8 cellular contexts compared by ENCODE assay signal in genomic region chr4:140523857-140524742, GRCh38. TPM values are rescaled to one million over a fixed set of nuclear protein-coding genes. Genes with fewer than 3 reads are reported as not detected.
DNase-seq lines count a peak whose midpoint lies in the region; ATAC-seq lines count a peak whose summit lies in the region.

A gene with protein sequence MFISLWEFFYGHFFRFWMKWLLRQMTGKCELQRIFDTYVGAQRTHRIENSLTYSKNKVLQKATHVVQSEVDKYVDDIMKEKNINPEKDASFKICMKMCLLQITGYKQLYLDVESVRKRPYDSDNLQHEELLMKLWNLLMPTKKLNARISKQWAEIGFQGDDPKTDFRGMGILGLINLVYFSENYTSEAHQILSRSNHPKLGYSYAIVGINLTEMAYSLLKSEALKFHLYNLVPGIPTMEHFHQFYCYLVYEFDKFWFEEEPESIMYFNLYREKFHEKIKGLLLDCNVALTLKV (plus strand): TSS chr4:140524168. CDS start chr4:140525429, 1,261 bp downstream.

- H3K4me1 ChIP-seq in NT2/D1 (ENCODE audit: insufficient read depth, insufficient read length) (no peaks in the 10 kb centered on the region), mesodermal cell (ENCODE audit: control insufficient read depth, insufficient read depth, low read length, poor library complexity, severe bottlenecking) (no peaks in the 10 kb centered on the region)

- DNase-seq in Caki2 (ENCODE audit: low read depth), result peak; percentile 95
- DNase-seq in HUDEP-2 (lab: John Stamatoyannopoulos, UW; ENCODE audit: unreplicated experiment in 76 of 76), result peak; percentile 11 to 98 (median 94)
- DNase-seq in NT2/D1 (ENCODE audit: low read depth, low spot score), result peak; percentile 85
- DNase-seq in activated CD8-positive, alpha-beta memory T cell treated with anti-CD3 and anti-CD28 coated beads, Interleukin-2, amount 50 U/mL, for 1 hour (ENCODE audit: extremely low read depth), result peak; percentile 93
- DNase-seq in stimulated activated CD8-positive, alpha-beta memory T cell treated with anti-CD3 and anti-CD28 coated beads, Interleukin-15, amount 100 ng/mL, for 48 hours (ENCODE audit: low read depth in 2 of 2), result peak; percentile 96

- in situ Hi-C loops in Caki2 (cut with HindIII; ENCODE audit: low pct_unique_long_range_greater_than_20kb, low sequenced_read_pairs), result no loop called here
- in situ Hi-C loops in endometrial microvascular endothelial cells (cut with HindIII; ENCODE audit: inconsistent ontology term, low pct_unique_long_range_greater_than_20kb, low sequenced_read_pairs), result no loop called here

- H3K9me3 ChIP-seq in NT2/D1 (ENCODE audit: insufficient read depth, low read length), result no peaks in the 10 kb centered on the region
- H3K9me3 ChIP-seq in mesodermal cell (ENCODE audit: control insufficient read depth, low read length), result peaks cover 3% of the 10 kb centered on the region

- H3K27ac ChIP-seq in mesodermal cell (ENCODE audit: low read depth, low read length, severe bottlenecking), result peak within 1 kb of the TSS; percentile 94

- H3K36me3 ChIP-seq in NT2/D1 (ENCODE audit: insufficient read depth, insufficient read length, low read length) (peaks cover 29% of the 10 kb centered on the region), mesodermal cell (ENCODE audit: control insufficient read depth, insufficient read depth, low read length) (peaks cover 11% of the 10 kb centered on the region)

- ATAC-seq in GM21367 (IDR thresholded peaks at IDR 0.05; ENCODE audit: unreplicated experiment), result peak; percentile 100

- no peaks in the 10 kb centered on the region for H3K27me3 ChIP-seq in NT2/D1 (ENCODE audit: insufficient read depth, insufficient read length)

- WGBS in mesodermal cell (ENCODE audit: insufficient coverage in 2 of 2), 2 experiments, result 0 to 1% methylated on average over 56 to 66 of the region's 77 CpGs

- peak within 1 kb of the TSS; percentile 90 for H3K9ac ChIP-seq in NT2/D1 (ENCODE audit: insufficient read length, low read depth)

- H3K4me3 ChIP-seq in NT2/D1 (ENCODE audit: insufficient read length, low read depth) (peak within 1 kb of the TSS; percentile 83), mesodermal cell (ENCODE audit: extremely low read depth, insufficient read depth, low read length, poor library complexity, severe bottlenecking) (peak within 1 kb of the TSS; percentile 71)

RNA-seq across cellular contexts. Expression of the gene that starts here (rescaled TPM):
- 13.1 and 41.8 TPM in 2 replicates for total RNA-seq in Caki2 (2014; rRNA removed; shearing (Covaris generic); ENCODE audit: low replicate concordance)
- total RNA-seq in endometrial microvascular endothelial cells (ENCODE audit: inconsistent ontology term), result 10.7 TPM
- 31.3 TPM for polyA plus RNA-seq in mesodermal cell (2013, experiment 1 of 2)
- polyA plus RNA-seq in mesodermal cell (2013, experiment 2 of 2), result 37.0 TPM

Comparison
In these comparisons a context has a peak if more than half of its experiments do, and no peak if none do; other contexts are left out.
1. Peak in every context shown above with its lines: DNase-seq, ATAC-seq, H3K4me3 ChIP-seq and H3K27ac ChIP-seq.